In the genomic region with DNA sequence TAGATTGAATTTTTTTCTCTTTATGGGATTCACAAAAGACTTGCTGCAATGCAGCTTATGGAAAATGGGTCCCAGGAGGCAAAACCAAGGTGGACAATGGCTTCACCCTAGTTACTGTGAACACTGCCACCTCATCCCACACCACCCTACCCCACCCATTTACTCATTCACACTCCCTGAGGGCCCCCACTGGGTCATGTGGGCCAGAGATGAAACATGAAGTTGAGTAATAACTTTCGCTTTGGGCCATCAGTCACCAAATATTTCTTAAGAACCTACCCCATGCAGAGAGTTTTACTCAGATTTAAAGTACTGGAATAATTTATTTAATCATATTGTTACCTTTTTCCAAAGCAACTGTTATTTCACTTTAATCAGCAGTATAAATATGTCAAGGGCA, we compare ENCODE assay signal across 10 cellular contexts.
DNase-seq lines count a peak whose midpoint lies in the region; ATAC-seq lines count a peak whose summit lies in the region.
"Had no signal": no experiment of that assay in that cellular context is flagged by ENCODE, and none has a peak within 500 bp of the region (broad histone marks: within the 10 kb centered on the region; RNA-seq: fewer than 3 reads in every experiment).

No MANE protein-coding gene starts in this region.

- no peak for DNase-seq in activated CD4-positive, CD25-positive, alpha-beta regulatory T cell (lab: John Stamatoyannopoulos, UW)
- DNase-seq in SK-N-MC (ENCODE audit: low read depth, low spot score) (peak; percentile 64), sciatic nerve (ENCODE audit: low spot score) (no peak), retina (no peak), dedifferentiated amniotic fluid mesenchymal stem cell (ENCODE audit: extremely low spot score) (no peak)
- no peak for DNase-seq in activated T-helper 2 cell treated with anti-CD3 and anti-CD28 coated beads, Interferon-gamma antibody, Interleukin-2, Interleukin-4, amounts not matched to agents 10 μg/mL and 5 μg/mL and 100 μg/mL, durations not matched to agents 14 hours and 24 hours and 36 hours (ENCODE audit: low spot score)

- peaks cover 12% of the 10 kb centered on the region for H3K27me3 Mint-ChIP-seq in activated T-helper 2 cell treated with anti-CD3 and anti-CD28 coated beads, Interferon-gamma antibody, Interleukin-2, Interleukin-4, amounts not matched to agents 10 μg/mL and 5 μg/mL and 100 μg/mL, durations not matched to agents 14 hours and 24 hours and 36 hours (ENCODE audit: low read depth)
- H3K27me3 Mint-ChIP-seq: B cell; natural killer cell treated with Interleukin-12 subunit alpha and Interleukin-12 subunit beta and Interleukin-15 and Interleukin-18, amount 100 ng/mL, for 72 hours had no signal

- intact Hi-C loops in sciatic nerve (cut with DNase I): no loop called here
- intact Hi-C loops in activated T-helper 2 cell treated with anti-CD3 and anti-CD28 coated beads, Interferon-gamma antibody, Interleukin-2, Interleukin-4, amounts not matched to agents 10 μg/mL and 5 μg/mL and 100 μg/mL, durations not matched to agents 14 hours and 24 hours and 36 hours (cut with micrococcal nuclease): no loop called here

- no peak overlapping the region for H3K9ac ChIP-seq in SK-N-MC (ENCODE audit: insufficient read length)

- H3K27ac Mint-ChIP-seq in activated T-helper 2 cell treated with anti-CD3 and anti-CD28 coated beads, Interferon-gamma antibody, Interleukin-2, Interleukin-4, amounts not matched to agents 10 μg/mL and 5 μg/mL and 100 μg/mL, durations not matched to agents 14 hours and 24 hours and 36 hours: no peak overlapping the region
- H3K27ac Mint-ChIP-seq: B cell; natural killer cell treated with Interleukin-12 subunit alpha and Interleukin-12 subunit beta and Interleukin-15 and Interleukin-18, amount 100 ng/mL, for 72 hours had no signal

- no peaks in the 10 kb centered on the region; the same call in 1 of the 2 replicates for H3K9me3 ChIP-seq in SK-N-MC (ENCODE audit: low read depth, low read length)

- H3K4me1 Mint-ChIP-seq in activated T-helper 2 cell treated with anti-CD3 and anti-CD28 coated beads, Interferon-gamma antibody, Interleukin-2, Interleukin-4, amounts not matched to agents 10 μg/mL and 5 μg/mL and 100 μg/mL, durations not matched to agents 14 hours and 24 hours and 36 hours (ENCODE audit: low read depth): peaks cover 14% of the 10 kb centered on the region

- H3K4me3 ChIP-seq in SK-N-MC: peak overlapping the region; percentile 74

- no peaks in the 10 kb centered on the region for H3K9me3 Mint-ChIP-seq in activated T-helper 2 cell treated with anti-CD3 and anti-CD28 coated beads, Interferon-gamma antibody, Interleukin-2, Interleukin-4, amounts not matched to agents 10 μg/mL and 5 μg/mL and 100 μg/mL, durations not matched to agents 14 hours and 24 hours and 36 hours
- H3K9me3 Mint-ChIP-seq: natural killer cell treated with Interleukin-12 subunit alpha and Interleukin-12 subunit beta and Interleukin-15 and Interleukin-18, amount 100 ng/mL, for 72 hours had no signal

- no peak overlapping the region for H3K4me3 Mint-ChIP-seq in activated T-helper 2 cell treated with anti-CD3 and anti-CD28 coated beads, Interferon-gamma antibody, Interleukin-2, Interleukin-4, amounts not matched to agents 10 μg/mL and 5 μg/mL and 100 μg/mL, durations not matched to agents 14 hours and 24 hours and 36 hours (ENCODE audit: low read depth)
- H3K4me3 Mint-ChIP-seq: natural killer cell treated with Interleukin-12 subunit alpha and Interleukin-12 subunit beta and Interleukin-15 and Interleukin-18, amount 100 ng/mL, for 72 hours had no signal

- ATAC-seq in activated CD4-positive, CD25-positive, alpha-beta regulatory T cell treated with anti-CD3 and anti-CD28 coated beads, Interleukin-2, amount 50 U/mL, for 24 hours: peak; percentile 80 to 85
- peak; percentile 50 for ATAC-seq in HG02943 (IDR thresholded peaks at IDR 0.05; ENCODE audit: low read depth, unreplicated experiment)
- ATAC-seq in sciatic nerve: peak; percentile 87

- peaks cover 56% of the 10 kb centered on the region for H3K36me3 ChIP-seq in SK-N-MC (ENCODE audit: insufficient read depth, low read length)

- no peaks in the 10 kb centered on the region for H3K36me3 Mint-ChIP-seq in activated T-helper 2 cell treated with anti-CD3 and anti-CD28 coated beads, Interferon-gamma antibody, Interleukin-2, Interleukin-4, amounts not matched to agents 10 μg/mL and 5 μg/mL and 100 μg/mL, durations not matched to agents 14 hours and 24 hours and 36 hours (ENCODE audit: low read depth)
- H3K36me3 Mint-ChIP-seq: natural killer cell treated with Interleukin-12 subunit alpha and Interleukin-12 subunit beta and Interleukin-15 and Interleukin-18, amount 100 ng/mL, for 72 hours had no signal

- peak overlapping the region; percentile 96 for H3K27ac ChIP-seq in SK-N-MC
